In the genomic region with DNA sequence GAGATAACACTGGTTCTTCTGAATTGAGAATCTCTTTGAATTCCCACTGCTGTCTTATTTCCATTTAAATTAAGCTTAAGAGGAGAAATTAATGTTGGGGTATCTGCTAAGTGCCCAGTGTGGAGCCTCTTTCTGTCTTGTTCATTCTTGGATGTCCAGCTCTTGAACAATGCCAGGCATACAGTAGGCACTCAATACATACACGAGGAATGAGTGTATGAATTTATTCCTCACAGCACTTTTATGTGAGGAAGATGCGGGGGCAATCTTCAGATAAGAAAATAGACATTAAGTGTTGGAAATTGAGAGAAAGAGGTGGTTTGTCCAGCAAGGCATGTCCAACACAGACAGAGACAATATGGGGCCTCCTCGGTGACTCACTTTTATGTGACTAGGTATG, we compare ENCODE assay signal across 10 cellular contexts. TPM values are rescaled to one million over a fixed set of nuclear protein-coding genes. Genes with fewer than 3 reads are reported as not detected.
DNase-seq lines count a peak whose midpoint lies in the region; ATAC-seq and TF ChIP-seq lines count a peak whose summit lies in the region.
"Had no signal": no experiment of that assay in that cellular context is flagged by ENCODE, and none has a peak within 500 bp of the region (broad histone marks: within the 10 kb centered on the region; RNA-seq: fewer than 3 reads in every experiment).

No MANE protein-coding gene starts in this region.

- intact Hi-C loops in heart left ventricle (cut with DNase I) = no loop called here
- intact Hi-C loops in uterus (cut with DNase I; ENCODE audit: low total_unique reads) = no loop called here

- H4K91ac ChIP-seq in mesenchymal stem cell (ENCODE audit: low read length) = peak overlapping the region; percentile 52

- no peak overlapping the region for H4K8ac ChIP-seq in mesenchymal stem cell (ENCODE audit: low read length)

- peak overlapping the region; percentile 37 for H2AK5ac ChIP-seq in mesenchymal stem cell (ENCODE audit: low read length, severe bottlenecking)

- peak overlapping the region; percentile 93 for H3K27ac Mint-ChIP-seq in activated naive CD8-positive, alpha-beta T cell treated with anti-CD3 and anti-CD28 coated beads, Interleukin-2, amount 50 U/mL, for 24 hours

- no peak for DNase-seq in heart left ventricle
- no peak for DNase-seq in right atrium auricular region (ENCODE audit: low spot score)
- no peak for DNase-seq in activated naive CD8-positive, alpha-beta T cell treated with anti-CD3 and anti-CD28 coated beads, Interleukin-2, amount 50 U/mL, for 24 hours
- no peak for DNase-seq in mesenchymal stem cell
- no peak for DNase-seq in uterus
- DNase-seq in NCI-H345 (lab: John Stamatoyannopoulos, UW) = no peak
- no peak for DNase-seq in GM19238 (ENCODE audit: insufficient read length, low spot score)
- no peak for DNase-seq in germinal center (ENCODE audit: low spot score)
- DNase-seq: amygdala, NCI-H2227 treated with DMSO at 0.1 percent for 48 hours had no signal

- TF ChIP-seq POLR2A in heart left ventricle (IDR thresholded peaks at IDR 0.05) = no peak
- no peak for TF ChIP-seq POLR2A in uterus (IDR thresholded peaks at IDR 0.05)

- H3K4me1 ChIP-seq in heart left ventricle = peaks cover 0 to 15% (median 0%) of the 10 kb centered on the region in 12 donors
- no peaks in the 10 kb centered on the region for H3K4me1 ChIP-seq in right atrium auricular region
- H3K4me1 ChIP-seq in mesenchymal stem cell (ENCODE audit: control insufficient read depth, insufficient read depth, low read depth, low read length) = peaks cover 10% of the 10 kb centered on the region
- H3K4me1 ChIP-seq in uterus = no peaks in the 10 kb centered on the region

- no peak overlapping the region for H3K14ac ChIP-seq in mesenchymal stem cell (ENCODE audit: low read length in 2 of 2)

- no peaks in the 10 kb centered on the region for H3K36me3 Mint-ChIP-seq in activated naive CD8-positive, alpha-beta T cell treated with anti-CD3 and anti-CD28 coated beads, Interleukin-2, amount 50 U/mL, for 24 hours (ENCODE audit: low read depth)

- no peak overlapping the region for H2BK15ac ChIP-seq in mesenchymal stem cell (ENCODE audit: low read depth, poor library complexity, severe bottlenecking)

- no peaks in the 10 kb centered on the region for H3K9me3 Mint-ChIP-seq in activated naive CD8-positive, alpha-beta T cell treated with anti-CD3 and anti-CD28 coated beads, Interleukin-2, amount 50 U/mL, for 24 hours

- H2BK5ac ChIP-seq in mesenchymal stem cell (ENCODE audit: low read depth, low read length, poor library complexity, severe bottlenecking) = peak overlapping the region; percentile 97

- H3K27me3 ChIP-seq in heart left ventricle (peaks cover 0 to 5% (median 0%) of the 10 kb centered on the region in 9 donors), right atrium auricular region (no peaks in the 10 kb centered on the region), mesenchymal stem cell (ENCODE audit: control insufficient read depth in 1 of 2, insufficient read depth in 1 of 2, low read length in 2 of 2) (peaks cover 0 to 13% of the 10 kb centered on the region in 2 experiments), uterus (no peaks in the 10 kb centered on the region)

- peaks cover 2% of the 10 kb centered on the region for H3K79me1 ChIP-seq in mesenchymal stem cell (replicated peaks; ENCODE audit: low read length, poor library complexity, severe bottlenecking)

- H3K4me2 ChIP-seq in mesenchymal stem cell (ENCODE audit: low read length, poor library complexity, severe bottlenecking) = no peak overlapping the region

- TF ChIP-seq CTCF in heart left ventricle (IDR thresholded peaks at IDR 0.05) (no peak), right atrium auricular region (IDR thresholded peaks at IDR 0.05) (no peak), uterus (IDR thresholded peaks at IDR 0.05) (no peak)

- H3K27ac ChIP-seq in heart left ventricle (peak overlapping the region in 7 of 12 donors; percentile 17 to 68 (median 57)), right atrium auricular region (peak overlapping the region in 1 of 2 donors; percentile 56), mesenchymal stem cell (ENCODE audit: low read length, poor library complexity, severe bottlenecking) (peak overlapping the region; percentile 92), uterus (peak overlapping the region; percentile 56 to 74)

- H3K27me3 Mint-ChIP-seq in activated naive CD8-positive, alpha-beta T cell treated with anti-CD3 and anti-CD28 coated beads, Interleukin-2, amount 50 U/mL, for 24 hours = peaks cover 9% of the 10 kb centered on the region

- H3K36me3 ChIP-seq in heart left ventricle = no peaks in the 10 kb centered on the region
- no peaks in the 10 kb centered on the region for H3K36me3 ChIP-seq in right atrium auricular region
- no peaks in the 10 kb centered on the region for H3K36me3 ChIP-seq in mesenchymal stem cell (ENCODE audit: control insufficient read depth in 1 of 2, insufficient read depth in 2 of 2, low read depth in 1 of 2, low read length in 2 of 2)
- no peaks in the 10 kb centered on the region for H3K36me3 ChIP-seq in uterus

- no peak overlapping the region for H2AFZ ChIP-seq in mesenchymal stem cell (ENCODE audit: low read depth, low read length)

- 84 to 94% (median 91%) methylated on average over 3 of the region's 3 CpGs for WGBS in heart left ventricle, 4 donors
- WGBS in mesenchymal stem cell = 93% methylated on average over 2 of the region's 3 CpGs

- H2BK12ac ChIP-seq in mesenchymal stem cell (ENCODE audit: low read length in 2 of 2) = peak overlapping the region in 1 of 2 experiments; percentile 89

- H3K4me3 ChIP-seq in heart left ventricle (no peak overlapping the region), right atrium auricular region (no peak overlapping the region), mesenchymal stem cell (ENCODE audit: insufficient read depth in 1 of 2, low read depth in 1 of 2, low read length in 2 of 2) (peak overlapping the region in 1 of 2 experiments; percentile 46), uterus (no peak overlapping the region)

- peak overlapping the region; percentile 89 for H3K9ac ChIP-seq in mesenchymal stem cell (ENCODE audit: low read length)

- H3K4me1 Mint-ChIP-seq in activated naive CD8-positive, alpha-beta T cell treated with anti-CD3 and anti-CD28 coated beads, Interleukin-2, amount 50 U/mL, for 24 hours = peaks cover 44% of the 10 kb centered on the region

- peak overlapping the region; percentile 93 for H2BK120ac ChIP-seq in mesenchymal stem cell (ENCODE audit: low read depth, low read length)

- H3K9me3 ChIP-seq in heart left ventricle (no peaks in the 10 kb centered on the region), right atrium auricular region (no peaks in the 10 kb centered on the region), mesenchymal stem cell (ENCODE audit: control insufficient read depth, low read length) (no peaks in the 10 kb centered on the region), uterus (no peaks in the 10 kb centered on the region)

- no peak for ATAC-seq in heart left ventricle
- ATAC-seq in activated naive CD8-positive, alpha-beta T cell treated with anti-CD3 and anti-CD28 coated beads, Interleukin-2, amount 50 U/mL, for 24 hours = no peak

- no peak overlapping the region for H3K4me3 Mint-ChIP-seq in activated naive CD8-positive, alpha-beta T cell treated with anti-CD3 and anti-CD28 coated beads, Interleukin-2, amount 50 U/mL, for 24 hours

- H3K18ac ChIP-seq in mesenchymal stem cell (ENCODE audit: low read depth in 1 of 2, low read length in 2 of 2) = peak overlapping the region; percentile 6 to 43

- H3K23ac ChIP-seq in mesenchymal stem cell (ENCODE audit: low read length in 2 of 2) = peak overlapping the region in 1 of 2 experiments; percentile 20

- H3K4ac ChIP-seq in mesenchymal stem cell (ENCODE audit: low read depth in 1 of 2, low read length in 2 of 2) = peak overlapping the region in 1 of 2 experiments; percentile 46

RNA-seq across cellular contexts. Expression of gene ATF3, which starts 11.8 kb away (rescaled TPM):
- total RNA-seq in heart left ventricle (10 to 100 TPM in 5 of 9 donors, 1 to 10 TPM in 4; 4.6 to 49.0 (median 11.0) TPM), right atrium auricular region (10 to 100 TPM; 12.6 to 27.6 TPM), uterus (10 to 100 TPM in 3 of 4 donors, 1 to 10 TPM in 1; 1.8 to 42.6 (median 24.4) TPM)
- polyA plus RNA-seq in heart left ventricle = 10 to 100 TPM; 17.8 to 74.5 TPM
- 11.5 TPM for polyA plus RNA-seq in mesenchymal stem cell (2013, experiment 1 of 2)
- polyA plus RNA-seq in mesenchymal stem cell (2013, experiment 2 of 2) = 9.7 TPM
